18 cellular contexts compared by ENCODE assay signal in genomic region chr1:24316659-24317058, GRCh38. TPM values are rescaled to one million over a fixed set of nuclear protein-coding genes. Genes with fewer than 3 reads are reported as not detected.
DNase-seq lines count a peak whose midpoint lies in the region; ATAC-seq and TF ChIP-seq lines count a peak whose summit lies in the region.
"Had no signal": no experiment of that assay in that cellular context is flagged by ENCODE, and none has a peak within 500 bp of the region (broad histone marks: within the 10 kb centered on the region; RNA-seq: fewer than 3 reads in every experiment).

No MANE protein-coding gene starts in this region.

- TF ChIP-seq EP300 in SK-N-SH (IDR thresholded peaks at IDR 0.05; ENCODE audit: borderline replicate concordance in 1 of 2, low read depth in 1 of 2, low read length in 1 of 2) (no peak), suprapubic skin (IDR thresholded peaks at IDR 0.05) (no peak)

- H3K9me3 ChIP-seq in SK-N-SH, result no peaks in the 10 kb centered on the region
- H3K9me3 ChIP-seq in OCI-LY7 (ENCODE audit: low read length), result no peaks in the 10 kb centered on the region
- no peaks in the 10 kb centered on the region for H3K9me3 ChIP-seq in suprapubic skin
- H3K9me3 ChIP-seq: lower lobe of right lung, SJSA1 had no signal

- H3K9ac ChIP-seq in SK-N-SH, result no peak overlapping the region

- CTCF ChIA-PET in SK-N-SH (lab: Yijun Ruan, JAX) (interaction anchor here (4.0 kb wide), 1 partner anchor 75 kb away, joined by 18 read pairs; no protein-coding TSS in a partner anchor), OCI-LY7 (lab: Charles Lee; ENCODE audit: unreplicated experiment) (no interaction called here)

- BruUV-seq in OCI-LY7 (replicated peaks; lab: Mats Ljungman, UMichigan), result no TSS peak

- H2AFZ ChIP-seq in SK-N-SH (ENCODE audit: low read depth) (no peak overlapping the region), OCI-LY7 (ENCODE audit: low read length) (no peak overlapping the region)

- H3K4me2 ChIP-seq in SK-N-SH (no peak overlapping the region), OCI-LY7 (ENCODE audit: low read length) (no peak overlapping the region)

- no peaks in the 10 kb centered on the region for H3F3A ChIP-seq in SK-N-SH (replicated peaks; ENCODE audit: insufficient read depth)

- H3K36me3 ChIP-seq in SK-N-SH (replicated peaks in 1 of 2; ENCODE audit: control insufficient read depth in 1 of 2, insufficient read depth in 2 of 2, low read length in 1 of 2) (no peaks in the 10 kb centered on the region), OCI-LY7 (ENCODE audit: insufficient read depth, low read length) (no peaks in the 10 kb centered on the region), suprapubic skin (no peaks in the 10 kb centered on the region)
- H3K36me3 ChIP-seq: lower lobe of right lung, SJSA1 had no signal

- H3K27me3 ChIP-seq in SK-N-SH (ENCODE audit: insufficient read depth) (0 out of 2 replicates have a peak, but pooled peaks cover 16% of the 10 kb centered on the region), suprapubic skin (no peaks in the 10 kb centered on the region)
- H3K27me3 ChIP-seq: SJSA1 had no signal

- no peak overlapping the region for H3K27ac ChIP-seq in SK-N-SH (ENCODE audit: low read depth in 2 of 2, low read length in 1 of 2)
- no peak overlapping the region for H3K27ac ChIP-seq in OCI-LY7 (ENCODE audit: low read depth, low read length, poor library complexity, severe bottlenecking)
- H3K27ac ChIP-seq in suprapubic skin, result peak overlapping the region; percentile 5
- H3K27ac ChIP-seq: lower lobe of right lung, SJSA1 had no signal

- ATAC-seq in SK-N-SH treated with all-trans-retinoic acid at 6 μM for 48 hours, result peak; percentile 63
- ATAC-seq: lower lobe of right lung had no signal

- H3K4me3 ChIP-seq in SK-N-SH (ENCODE audit: low read depth in 2 of 2, low read length in 1 of 2) (no peak overlapping the region), OCI-LY7 (ENCODE audit: low read depth, low read length, poor library complexity, severe bottlenecking) (no peak overlapping the region), suprapubic skin (no peak overlapping the region)
- H3K4me3 ChIP-seq: lower lobe of right lung, SJSA1 had no signal

- H3K9me2 ChIP-seq in SK-N-SH, result no peaks in the 10 kb centered on the region
- H3K9me2 ChIP-seq in OCI-LY7 (ENCODE audit: insufficient read depth, low read length), result no peaks in the 10 kb centered on the region

- no peak for DNase-seq in SK-N-SH
- no peak for DNase-seq in OCI-LY7 (ENCODE audit: low spot score)
- DNase-seq in cerebellum (ENCODE audit: low spot score), result peak; percentile 36
- DNase-seq in suprapubic skin (ENCODE audit: low spot score in 2 of 2), result no peak
- no peak for DNase-seq in stimulated activated CD4-positive, alpha-beta T cell treated with anti-CD3 and anti-CD28 coated beads, Interleukin-4, amount 100 ng/mL, for 4 hours
- DNase-seq in activated CD8-positive, alpha-beta memory T cell treated with anti-CD3 and anti-CD28 coated beads for 24 hours, result no peak
- no peak for DNase-seq in hippocampal formation (lab: John Stamatoyannopoulos, UW)
- DNase-seq: activated T-cell treated with anti-CD3 and anti-CD28 coated beads, Interleukin-2, amount 50 U/mL, for 1 hour; CD4-positive, alpha-beta memory T cell; lower lobe of right lung; naive B cell; NCI-H1092 treated with DMSO at 0.1 percent for 48 hours; posterior cingulate gyrus; stimulated activated CD4-positive, alpha-beta T cell treated with anti-CD3 and anti-CD28 coated beads, Interleukin-2, amount 100 ng/mL, for 48 hours had no signal

- TF ChIP-seq CTCF in SK-N-SH (IDR thresholded peaks at IDR 0.05) (no peak), OCI-LY7 (conservative IDR thresholded peaks at IDR 0.05; ENCODE audit: low read length) (0 out of 2 replicates have a peak, but pooled peaks have one; percentile 37), suprapubic skin (IDR thresholded peaks at IDR 0.05) (no peak)

- peaks cover 0 to 9% of the 10 kb centered on the region in 2 experiments; a peak in 1 of 4 replicates for H3K4me1 ChIP-seq in SK-N-SH (ENCODE audit: control insufficient read depth in 1 of 2, insufficient read depth in 2 of 2, low read depth in 1 of 2, low read length in 1 of 2)
- peaks cover 25% of the 10 kb centered on the region for H3K4me1 ChIP-seq in OCI-LY7 (ENCODE audit: insufficient read depth, low read length, poor library complexity, severe bottlenecking)
- H3K4me1 ChIP-seq in suprapubic skin, result peaks cover 54% of the 10 kb centered on the region

- intact Hi-C loops in OCI-LY7 (cut with micrococcal nuclease; ENCODE audit: unreplicated experiment), result no loop called here

- no peaks in the 10 kb centered on the region for H4K20me1 ChIP-seq in SK-N-SH (ENCODE audit: insufficient read depth)
- no peaks in the 10 kb centered on the region for H4K20me1 ChIP-seq in OCI-LY7 (ENCODE audit: insufficient read depth, low read length)

- no peak for TF ChIP-seq POLR2A in suprapubic skin (IDR thresholded peaks at IDR 0.05)

- no peaks in the 10 kb centered on the region for H3K79me2 ChIP-seq in SK-N-SH (ENCODE audit: insufficient read depth)
- H3K79me2 ChIP-seq in OCI-LY7 (ENCODE audit: insufficient read depth, low read depth, low read length), result no peaks in the 10 kb centered on the region

- POLR2A ChIA-PET in SK-N-SH (lab: Yijun Ruan, JAX), result no interaction called here
- POLR2A ChIA-PET in OCI-LY7 (lab: Charles Lee), result interaction anchor here (0.6 kb wide), 3 partner anchors 55 to 384 kb away, joined by 3 to 4 read pairs (median 3); no protein-coding TSS in a partner anchor

- 90% methylated on average over 4 of the region's 4 CpGs for WGBS in SK-N-SH (ENCODE audit: low lambda C conversion rate)
- WGBS in suprapubic skin, result 74% methylated on average over 4 of the region's 4 CpGs

- TF ChIP-seq RAD21 in SK-N-SH (IDR thresholded peaks at IDR 0.05; ENCODE audit: low read length), result no peak

TF ChIP-seq in SK-N-SH treated with all-trans-retinoic acid at 6 μM for 48 hours, 23 proteins besides CTCF, POLR2A, EP300 and RAD21 (continues in another document):
- TF ChIP-seq ZNF565 (CRISPR knock-in tag; conservative IDR thresholded peaks at IDR 0.05; ENCODE audit: low read depth) (no peak), PPARA (CRISPR knock-in tag; IDR thresholded peaks at IDR 0.05; ENCODE audit: borderline replicate concordance) (no peak), ZNF8 (CRISPR knock-in tag; IDR thresholded peaks at IDR 0.05) (no peak), ZFP30 (CRISPR knock-in tag; IDR thresholded peaks at IDR 0.05) (no peak), ESRRG (CRISPR knock-in tag; IDR thresholded peaks at IDR 0.05) (no peak), CSDC2 (CRISPR knock-in tag; IDR thresholded peaks at IDR 0.05) (no peak), CREB5 (CRISPR knock-in tag; IDR thresholded peaks at IDR 0.05; ENCODE audit: low read depth) (no peak), ZC3H10 (CRISPR knock-in tag; IDR thresholded peaks at IDR 0.05) (no peak), ZFP3 (CRISPR knock-in tag; IDR thresholded peaks at IDR 0.05) (no peak), ARNTL (CRISPR knock-in tag; IDR thresholded peaks at IDR 0.05; ENCODE audit: borderline replicate concordance, low read depth) (no peak), GLIS3 (CRISPR knock-in tag; IDR thresholded peaks at IDR 0.05) (no peak)

TF ChIP-seq in SK-N-SH, 30 proteins besides CTCF, POLR2A, EP300 and RAD21 (continues in another document):
- TF ChIP-seq ELF1 (IDR thresholded peaks at IDR 0.05), result no peak
- no peak for TF ChIP-seq REST (IDR thresholded peaks at IDR 0.05; ENCODE audit: low read depth, low read length)
- TF ChIP-seq RCOR1 (IDR thresholded peaks at IDR 0.05; ENCODE audit: low read length), result no peak
- TF ChIP-seq EZH2phosphoT487 (IDR thresholded peaks at IDR 0.05; ENCODE audit: borderline replicate concordance, low read depth), result no peak
- no peak for TF ChIP-seq MXI1 (IDR thresholded peaks at IDR 0.05; ENCODE audit: low read depth, low read length)
- no peak for TF ChIP-seq RXRA (IDR thresholded peaks at IDR 0.05; ENCODE audit: borderline replicate concordance, low read depth)
- no peak for TF ChIP-seq IRF3 (IDR thresholded peaks at IDR 0.05; ENCODE audit: low read depth, low read length)

RNA-seq across cellular contexts. Expression of gene GRHL3, which starts 2.5 kb away (rescaled TPM):
- polyA plus RNA-seq in SK-N-SH (2012; rRNA removed), result 0.05 TPM in 1 of 2 replicates, not detected in the other
- 0.03 TPM in 1 of 2 replicates, not detected in the other for polyA plus RNA-seq in SK-N-SH (2012; cell fraction: cytosol; rRNA removed)
- polyA plus RNA-seq in SK-N-SH (2012; cell fraction: nucleus; rRNA removed), result 0.02 TPM in 1 of 2 replicates, not detected in the other
- 0.09 TPM in 1 of 2 replicates, not detected in the other for total RNA-seq in OCI-LY7 (2014; rRNA removed; shearing (Covaris generic))
- total RNA-seq in OCI-LY7 (2022) (0.35 and 0.65 TPM in 2 replicates), cerebellum (1.2 TPM), suprapubic skin (100 to 1,000 TPM in 3 of 4 donors, 10 to 100 TPM in 1; 93.6 to 154 (median 129) TPM)
- total RNA-seq: CD4-positive, alpha-beta memory T cell; dermis microvascular lymphatic vessel endothelial cell; glomerular endothelial cell; SJSA1 had no signal
- polyA plus RNA-seq: CD4-positive, alpha-beta memory T cell had no signal

Comparison
In these comparisons a context has a peak if more than half of its experiments do, and no peak if none do; other contexts are left out.
1. RNA of gene GRHL3, which starts 2.5 kb away (total RNA-seq): 93.6 to 154 TPM in suprapubic skin; 1.2 TPM in cerebellum (single experiment) and 0.09 to 0.65 TPM in OCI-LY7; every median in the first group is over 10 times any median in the second.